18 cellular contexts compared by ENCODE assay signal in genomic region chr11:118306556-118306955, GRCh38. TPM values are rescaled to one million over a fixed set of nuclear protein-coding genes. Genes with fewer than 3 reads are reported as not detected.
DNase-seq lines count a peak whose midpoint lies in the region; ATAC-seq and TF ChIP-seq lines count a peak whose summit lies in the region.
"Had no signal": no experiment of that assay in that cellular context is flagged by ENCODE, and none has a peak within 500 bp of the region (broad histone marks: within the 10 kb centered on the region; RNA-seq: fewer than 3 reads in every experiment).

No MANE protein-coding gene starts in this region.

- no peaks in the 10 kb centered on the region for H3K27me3 Mint-ChIP-seq in stimulated activated naive CD8-positive, alpha-beta T cell treated with anti-CD3 and anti-CD28 coated beads, Interleukin-15, amount 100 ng/mL, for 72 hours

- no peaks in the 10 kb centered on the region for H3K9me3 Mint-ChIP-seq in stimulated activated naive CD8-positive, alpha-beta T cell treated with anti-CD3 and anti-CD28 coated beads, Interleukin-15, amount 100 ng/mL, for 72 hours

- peak overlapping the region; percentile 90 to 95 for H3K27ac Mint-ChIP-seq in stimulated activated naive CD8-positive, alpha-beta T cell treated with anti-CD3 and anti-CD28 coated beads, Interleukin-15, amount 100 ng/mL, for 72 hours

- no peak for TF ChIP-seq EP300 in esophagus muscularis mucosa (IDR thresholded peaks at IDR 0.05)

- H3K4me3 Mint-ChIP-seq in stimulated activated naive CD8-positive, alpha-beta T cell treated with anti-CD3 and anti-CD28 coated beads, Interleukin-15, amount 100 ng/mL, for 72 hours: peak overlapping the region; percentile 99 to 100

- no peak for TF ChIP-seq POLR2A in esophagus muscularis mucosa (IDR thresholded peaks at IDR 0.05; ENCODE audit: low read depth)

- H3K27ac ChIP-seq in esophagus muscularis mucosa (replicated peaks in 1 of 4): no peak overlapping the region

- no peaks in the 10 kb centered on the region for H3K4me1 ChIP-seq in esophagus muscularis mucosa
- H3K4me1 ChIP-seq: esophagus squamous epithelium had no signal

- no peaks in the 10 kb centered on the region for H3K36me3 ChIP-seq in esophagus muscularis mucosa
- H3K36me3 ChIP-seq: esophagus squamous epithelium had no signal

- ATAC-seq in stimulated activated naive CD8-positive, alpha-beta T cell treated with anti-CD3 and anti-CD28 coated beads, Interleukin-15, amount 100 ng/mL, for 72 hours: peak; percentile 50
- ATAC-seq: Right ventricle myocardium inferior had no signal

- peaks cover 0 to 29% (median 0%) of the 10 kb centered on the region in 4 donors for H3K27me3 ChIP-seq in esophagus muscularis mucosa

- H3K9me3 ChIP-seq in esophagus muscularis mucosa: no peaks in the 10 kb centered on the region
- H3K9me3 ChIP-seq: esophagus squamous epithelium had no signal

- intact Hi-C loops in esophagus muscularis mucosa (cut with DNase I): no loop called here

- peak; percentile 8 for DNase-seq in activated gamma-delta T cell treated with Interleukin-2 at 50 U/mL for 16 hours
- DNase-seq in activated gamma-delta T cell (lab: John Stamatoyannopoulos, UW): no peak
- peak; percentile 64 for DNase-seq in activated CD8-positive, alpha-beta memory T cell treated with anti-CD3 and anti-CD28 coated beads, Interleukin-2, amount 50 U/mL, for 48 hours
- peak; percentile 31 for DNase-seq in esophagus muscularis mucosa (ENCODE audit: extremely low spot score)
- peak in 1 of 2 donors; percentile 52 for DNase-seq in stimulated activated naive CD8-positive, alpha-beta T cell treated with anti-CD3 and anti-CD28 coated beads, Interleukin-15, amount 100 ng/mL, for 72 hours
- DNase-seq in hypothalamus (lab: John Stamatoyannopoulos, UW): no peak
- no peak for DNase-seq in NCI-H2196 (lab: John Stamatoyannopoulos, UW; ENCODE audit: unreplicated experiment)
- no peak for DNase-seq in NCI-H69 (lab: John Stamatoyannopoulos, UW)
- DNase-seq: DMS153, esophagus squamous epithelium, KBM-7, NCI-H187, NCI-H82 had no signal

- 93% methylated on average over 2 of the region's 2 CpGs for WGBS in esophagus muscularis mucosa

- no peak for TF ChIP-seq CTCF in esophagus muscularis mucosa (IDR thresholded peaks at IDR 0.05)

- H3K4me3 ChIP-seq in esophagus muscularis mucosa: no peak overlapping the region

- H3K4me1 Mint-ChIP-seq in stimulated activated naive CD8-positive, alpha-beta T cell treated with anti-CD3 and anti-CD28 coated beads, Interleukin-15, amount 100 ng/mL, for 72 hours: peaks cover 77% of the 10 kb centered on the region

RNA-seq across cellular contexts. Expression of gene CD3E, which starts 2.0 kb away (rescaled TPM):
- 1 to 10 TPM in 2 of 4 donors, under 1 TPM in 2; 0.42 to 2.8 (median 0.96) TPM for total RNA-seq in esophagus muscularis mucosa
- total RNA-seq: A673, chondrocyte, lung microvascular endothelial cell, osteoblast had no signal

RNA-seq across cellular contexts. Expression of gene CD3D, which starts 35.9 kb away (rescaled TPM):
- under 1 TPM in 1 of 4 donors, not detected in 3; 0.83 TPM for total RNA-seq in esophagus muscularis mucosa
- total RNA-seq: A673, chondrocyte, lung microvascular endothelial cell, osteoblast, Right ventricle myocardium inferior had no signal

RNA-seq across cellular contexts. Expression of gene CD3G, which starts 37.6 kb away (rescaled TPM):
- under 1 TPM in 3 of 4 donors, not detected in 1; 0.13 to 0.33 (median 0.23) TPM for total RNA-seq in esophagus muscularis mucosa
- total RNA-seq: A673, chondrocyte, lung microvascular endothelial cell, osteoblast had no signal

RNA-seq across cellular contexts. Expression of gene MPZL2, which starts 42.5 kb away (rescaled TPM):
- 10 to 100 TPM in 3 of 4 donors, 1 to 10 TPM in 1; 6.6 to 31.6 (median 13.9) TPM for total RNA-seq in esophagus muscularis mucosa
- total RNA-seq: A673, chondrocyte, osteoblast had no signal

RNA-seq across cellular contexts. Expression of gene UBE4A, which starts 52.8 kb away (rescaled TPM):
- total RNA-seq in esophagus muscularis mucosa: 10 to 100 TPM; 32.0 to 40.8 (median 36.6) TPM

Comparison
In these comparisons a context has a peak if more than half of its experiments do, and no peak if none do; other contexts are left out.
1. DNase-seq: peak in activated gamma-delta T cell treated with Interleukin-2 at 50 U/mL for 16 hours (single experiment), activated CD8-positive, alpha-beta memory T cell treated with anti-CD3 and anti-CD28 coated beads, Interleukin-2, amount 50 U/mL, for 48 hours (single experiment) and esophagus muscularis mucosa (single experiment); none in activated gamma-delta T cell (single experiment), hypothalamus (0 of 51), NCI-H2196 (single experiment) and NCI-H69 (single experiment).